In the genomic region with DNA sequence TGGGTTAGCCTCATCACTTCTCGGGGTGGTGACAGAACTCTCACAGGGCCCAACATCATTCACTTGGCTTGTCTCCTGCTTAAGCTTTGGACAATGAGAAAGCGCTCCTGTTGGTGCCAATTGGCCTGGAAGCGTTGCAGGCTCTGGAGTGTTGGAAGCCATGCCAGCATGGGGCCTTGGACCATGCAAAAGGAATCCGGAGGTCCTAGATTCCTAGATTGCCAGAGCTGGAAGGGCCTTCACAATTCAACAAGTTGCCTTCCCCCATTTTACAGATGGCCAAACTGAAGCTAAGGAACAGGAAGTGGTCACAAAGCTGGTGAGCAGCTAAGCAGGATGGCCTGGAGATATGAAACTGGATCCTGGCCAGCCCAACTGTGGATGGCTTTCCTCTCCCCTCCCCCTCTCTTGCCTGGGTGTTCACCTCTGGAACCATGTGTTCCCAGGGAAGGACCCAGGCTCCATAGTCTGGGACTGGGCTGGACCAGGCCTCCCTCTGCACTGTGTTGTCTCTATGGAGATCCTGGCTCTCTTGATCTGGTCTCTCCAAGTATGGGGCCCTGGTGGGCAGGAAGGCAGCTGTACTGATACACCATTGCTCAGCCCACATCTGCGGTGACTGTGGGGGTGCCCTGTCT, we compare ENCODE assay signal across 1 cellular context.
TF ChIP-seq lines count a peak whose summit lies in the region.

No MANE protein-coding gene starts in this region.

TF ChIP-seq in endothelial cell of umbilical vein, 7 proteins besides CTCF, POLR2A, EP300 and RAD21:
- TF ChIP-seq MYC (IDR thresholded peaks at IDR 0.05; ENCODE audit: low read depth, low read length) (no peak), EZH2 (IDR thresholded peaks at IDR 0.05; ENCODE audit: borderline replicate concordance, low read depth, low read length, severe bottlenecking) (no peak), GATA2 (IDR thresholded peaks at IDR 0.05; ENCODE audit: insufficient read depth, insufficient read length, low read depth, low read length) (peak; percentile 6)
